21 cellular contexts compared by ENCODE assay signal in the genomic region with DNA sequence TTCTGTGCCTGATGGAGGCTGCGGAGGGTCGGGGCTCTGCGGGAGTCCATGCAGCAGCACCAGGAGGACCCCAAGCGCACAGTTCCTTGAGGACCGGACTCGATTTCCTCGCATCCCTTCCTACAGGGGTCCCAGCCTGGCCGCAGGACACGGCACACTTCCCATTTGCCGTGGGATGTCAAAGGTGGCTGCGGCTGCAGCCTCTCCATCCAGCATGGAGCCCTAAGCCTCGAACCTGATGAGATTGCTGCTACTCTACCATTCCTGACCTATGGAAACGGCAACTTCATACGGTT. TPM values are rescaled to one million over a fixed set of nuclear protein-coding genes. Genes with fewer than 3 reads are reported as not detected.
"Had no signal": no experiment of that assay in that cellular context is flagged by ENCODE, and none has a peak within 500 bp of the region (broad histone marks: within the 10 kb centered on the region; RNA-seq: fewer than 3 reads in every experiment).

No MANE protein-coding gene starts in this region.

- H3K36me3 Mint-ChIP-seq: activated CD8-positive, alpha-beta memory T cell treated with anti-CD3 and anti-CD28 coated beads, Interleukin-2, amount 10 ng/mL, durations not matched to agents 7 days and 5 days had no signal

- ATAC-seq: sciatic nerve had no signal

- H3K27me3 ChIP-seq: tibial artery had no signal

- H3K4me3 Mint-ChIP-seq: activated CD4-positive, alpha-beta T cell treated with anti-CD3 and anti-CD28 coated beads, Interleukin-2, amount 10 ng/mL, durations not matched to agents 7 days and 5 days; activated CD8-positive, alpha-beta memory T cell treated with anti-CD3 and anti-CD28 coated beads, Interleukin-2, amount 10 ng/mL, durations not matched to agents 7 days and 5 days; activated CD8-positive, alpha-beta T cell treated with anti-CD3 and anti-CD28 coated beads for 36 hours; activated naive CD4-positive, alpha-beta T cell treated with anti-CD3 and anti-CD28 coated beads, Interleukin-2, amount 10 ng/mL, durations not matched to agents 7 days and 5 days; T-helper 2 cell treated with Interferon-gamma antibody and Interleukin-4, amounts not matched to agents 5 μg/mL and 100 μg/mL, for 36 hours had no signal

- H3K27ac ChIP-seq: coronary artery, epithelial cell of prostate, left lung, tibial artery, VCaP had no signal

- H3K27ac Mint-ChIP-seq: activated CD8-positive, alpha-beta memory T cell treated with anti-CD3 and anti-CD28 coated beads, Interleukin-2, amount 10 ng/mL, durations not matched to agents 7 days and 5 days; activated CD8-positive, alpha-beta T cell treated with anti-CD3 and anti-CD28 coated beads for 36 hours had no signal

- H3K4me3 ChIP-seq: coronary artery, left lung, smooth muscle cell, tibial artery had no signal

- DNase-seq: activated CD4-positive, CD25-positive, alpha-beta regulatory T cell treated with anti-CD3 and anti-CD28 coated beads, Interleukin-2, amount 50 U/mL, for 72 hours; activated CD8-positive, alpha-beta memory T cell treated with anti-CD3 and anti-CD28 coated beads, Interleukin-2, amount 10 ng/mL, durations not matched to agents 7 days and 5 days; activated CD8-positive, alpha-beta T cell treated with anti-CD3 and anti-CD28 coated beads for 36 hours; activated effector memory CD4-positive, alpha-beta T cell treated with anti-CD3 and anti-CD28 coated beads, Interleukin-2, amount 50 U/mL, for 16 hours; activated T-cell treated with anti-CD3 and anti-CD28 coated beads for 4 hours; cerebellar nuclear complex; foreskin fibroblast; kidney glomerular epithelial cell; stimulated activated CD4-positive, alpha-beta T cell treated with anti-CD3 and anti-CD28 coated beads, Interleukin-15, amount 100 ng/mL, for 24 hours; stimulated activated CD8-positive, alpha-beta memory T cell treated with anti-CD3 and anti-CD28 coated beads, Interleukin-4, amount 100 ng/mL, for 48 hours; tibial artery had no signal

- H3K27me3 Mint-ChIP-seq: activated CD4-positive, alpha-beta T cell treated with anti-CD3 and anti-CD28 coated beads, Interleukin-2, amount 10 ng/mL, durations not matched to agents 7 days and 5 days; activated CD8-positive, alpha-beta memory T cell treated with anti-CD3 and anti-CD28 coated beads, Interleukin-2, amount 10 ng/mL, durations not matched to agents 7 days and 5 days; activated CD8-positive, alpha-beta T cell treated with anti-CD3 and anti-CD28 coated beads for 36 hours had no signal

RNA-seq across cellular contexts. Expression of gene RGMA, which starts 40.6 kb away (rescaled TPM):
- total RNA-seq: activated CD8-positive, alpha-beta T cell treated with anti-CD3 and anti-CD28 coated beads for 36 hours had no signal
- polyA plus RNA-seq: naive thymus-derived CD4-positive, alpha-beta T cell had no signal
